16 cellular contexts compared by ENCODE assay signal in genomic region chr2:14303366-14304115, GRCh38.
A peak's percentile ranks its signal among the peaks of the same experiment; 100 is the strongest.
DNase-seq lines count a peak whose midpoint lies in the region; ATAC-seq and TF ChIP-seq lines count a peak whose summit lies in the region.
"Had no signal": no experiment of that assay in that cellular context is flagged by ENCODE, and none has a peak within 500 bp of the region (broad histone marks: within the 10 kb centered on the region; RNA-seq: fewer than 3 reads in every experiment).

No MANE protein-coding gene starts in this region.

- no peak overlapping the region for H3K4me3 Mint-ChIP-seq in stimulated activated naive B cell treated with anti-CD40 and anti-IgM and Interleukin-4, amounts not matched to agents 10 μg/mL and 1 μg/mL and 100 μg/mL, for 72 hours
- H3K4me3 Mint-ChIP-seq in type B pancreatic cell = no peak overlapping the region
- H3K4me3 Mint-ChIP-seq: activated T-cell treated with anti-CD3 and anti-CD28 coated beads, Interleukin-2, amount 50 U/mL, for 72 hours; central memory CD8-positive, alpha-beta T cell; H9 had no signal

- H3K9me3 ChIP-seq in upper lobe of right lung = no peaks in the 10 kb centered on the region
- H3K9me3 ChIP-seq: left ventricle myocardium inferior, tibial artery had no signal

- no peaks in the 10 kb centered on the region for H3K27me3 ChIP-seq in upper lobe of right lung
- H3K27me3 ChIP-seq: tibial artery had no signal

- no peak overlapping the region for H3K27ac ChIP-seq in upper lobe of right lung
- H3K27ac ChIP-seq: left ventricle myocardium inferior, parathyroid adenoma, tibial artery had no signal

- TF ChIP-seq CTCF in upper lobe of right lung (IDR thresholded peaks at IDR 0.05) = no peak
- no peak for TF ChIP-seq CTCF in type B pancreatic cell (conservative IDR thresholded peaks at IDR 0.05)

- no peaks in the 10 kb centered on the region for H3K4me1 Mint-ChIP-seq in stimulated activated naive B cell treated with anti-CD40 and anti-IgM and Interleukin-4, amounts not matched to agents 10 μg/mL and 1 μg/mL and 100 μg/mL, for 72 hours
- no peaks in the 10 kb centered on the region for H3K4me1 Mint-ChIP-seq in type B pancreatic cell (ENCODE audit: unreplicated experiment)
- H3K4me1 Mint-ChIP-seq: central memory CD8-positive, alpha-beta T cell had no signal

- H3K27me3 Mint-ChIP-seq in stimulated activated naive B cell treated with anti-CD40 and anti-IgM and Interleukin-4, amounts not matched to agents 10 μg/mL and 1 μg/mL and 100 μg/mL, for 72 hours = no peaks in the 10 kb centered on the region
- H3K27me3 Mint-ChIP-seq in type B pancreatic cell = no peaks in the 10 kb centered on the region
- H3K27me3 Mint-ChIP-seq: central memory CD8-positive, alpha-beta T cell had no signal

- no peaks in the 10 kb centered on the region for H3K36me3 Mint-ChIP-seq in stimulated activated naive B cell treated with anti-CD40 and anti-IgM and Interleukin-4, amounts not matched to agents 10 μg/mL and 1 μg/mL and 100 μg/mL, for 72 hours
- no peaks in the 10 kb centered on the region for H3K36me3 Mint-ChIP-seq in type B pancreatic cell

- ATAC-seq in GM19328 (IDR thresholded peaks at IDR 0.05; ENCODE audit: unreplicated experiment) = peak; percentile 82
- peak; percentile 78 for ATAC-seq in HG02678 (IDR thresholded peaks at IDR 0.05; ENCODE audit: unreplicated experiment)
- peak; percentile 94 for ATAC-seq in HG03442 (IDR thresholded peaks at IDR 0.05; ENCODE audit: unreplicated experiment)
- peak; percentile 55 to 76 for ATAC-seq in stimulated activated naive B cell treated with anti-CD40 and anti-IgM and Interleukin-4, amounts not matched to agents 10 μg/mL and 1 μg/mL and 100 μg/mL, for 72 hours (replicated peaks)
- ATAC-seq in upper lobe of right lung = no peak
- ATAC-seq: activated T-cell treated with anti-CD3 and anti-CD28 coated beads, Interleukin-2, amount 50 U/mL, for 72 hours had no signal

- no peaks in the 10 kb centered on the region for H3K9me3 Mint-ChIP-seq in stimulated activated naive B cell treated with anti-CD40 and anti-IgM and Interleukin-4, amounts not matched to agents 10 μg/mL and 1 μg/mL and 100 μg/mL, for 72 hours
- H3K9me3 Mint-ChIP-seq in type B pancreatic cell = peaks cover 4% of the 10 kb centered on the region
- H3K9me3 Mint-ChIP-seq: H9 had no signal

- no peaks in the 10 kb centered on the region for H3K4me1 ChIP-seq in upper lobe of right lung
- H3K4me1 ChIP-seq: left ventricle myocardium inferior, parathyroid adenoma, tibial artery had no signal

- intact Hi-C loops in upper lobe of right lung (cut with DNase I) (no loop called here), head of caudate nucleus (cut with DNase I) (no loop called here)

- H3K36me3 ChIP-seq in upper lobe of right lung = no peaks in the 10 kb centered on the region
- H3K36me3 ChIP-seq: left ventricle myocardium inferior, tibial artery had no signal

- DNase-seq in stimulated activated naive B cell treated with anti-CD40 and anti-IgM and Interleukin-4, amounts not matched to agents 10 μg/mL and 1 μg/mL and 100 μg/mL, for 72 hours = no peak
- DNase-seq in upper lobe of right lung = no peak
- no peak for DNase-seq in activated gamma-delta T cell (lab: John Stamatoyannopoulos, UW)
- no peak for DNase-seq in type B pancreatic cell (ENCODE audit: extremely low spot score, unreplicated experiment)
- no peak for DNase-seq in head of caudate nucleus
- DNase-seq: activated T-cell treated with anti-CD3 and anti-CD28 coated beads, Interleukin-2, amount 50 U/mL, for 72 hours; DMS79; H9; left ventricle myocardium inferior; NCI-H82; tibial artery had no signal

- H3K4me3 ChIP-seq in upper lobe of right lung = no peak overlapping the region
- H3K4me3 ChIP-seq: left ventricle myocardium inferior, tibial artery had no signal

- no peak overlapping the region for H3K27ac Mint-ChIP-seq in stimulated activated naive B cell treated with anti-CD40 and anti-IgM and Interleukin-4, amounts not matched to agents 10 μg/mL and 1 μg/mL and 100 μg/mL, for 72 hours
- H3K27ac Mint-ChIP-seq in type B pancreatic cell = no peak overlapping the region
- H3K27ac Mint-ChIP-seq: activated T-cell treated with anti-CD3 and anti-CD28 coated beads, Interleukin-2, amount 50 U/mL, for 72 hours; H9 had no signal
